Comparison of ENCODE assay signal across 36 cellular contexts in the genomic region with DNA sequence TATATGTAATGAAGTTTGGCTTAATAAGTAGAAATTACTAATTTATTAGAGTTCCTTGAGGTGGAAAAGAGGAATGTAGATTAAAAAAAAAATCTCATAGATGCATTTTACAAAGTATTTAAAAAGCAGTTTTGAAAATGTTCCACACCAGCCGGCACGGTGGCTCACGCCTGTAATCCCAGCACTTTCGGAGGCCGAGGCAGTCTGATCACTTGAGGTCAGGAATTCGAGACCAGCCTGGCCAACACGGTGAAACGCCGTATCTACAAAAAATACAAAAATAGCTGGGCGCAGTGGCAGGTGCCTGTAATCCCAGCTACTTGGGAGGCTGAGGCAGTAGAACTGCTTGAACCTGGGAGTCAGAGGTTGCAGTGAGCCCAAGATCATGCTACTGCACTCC. TPM values are rescaled to one million over a fixed set of nuclear protein-coding genes. Genes with fewer than 3 reads are reported as not detected.
"Had no signal": no experiment of that assay in that cellular context is flagged by ENCODE, and none has a peak within 500 bp of the region (broad histone marks: within the 10 kb centered on the region; RNA-seq: fewer than 3 reads in every experiment).

No MANE protein-coding gene starts in this region.

- H3K27ac ChIP-seq: KMS-11 had no signal

- H3K4me2 ChIP-seq: KMS-11 had no signal

- H3K9me3 ChIP-seq: MG63 had no signal

- DNase-seq: Karpas-422, Kasumi-1, KG1, MG63, MV-4-11, NCI-H1048, NCI-H1092, NCI-H1092 treated with DMSO at 0.1 percent for 48 hours, NCI-H1105, NCI-H1105 treated with DMSO at 0.1 percent for 48 hours, NCI-H1417, NCI-H1417 treated with DMSO at 0.1 percent for 48 hours, NCI-H1436, NCI-H1436 treated with DMSO at 0.1 percent for 48 hours, NCI-H146, NCI-H1694, NCI-H1694 treated with DMSO at 0.1 percent for 48 hours, NCI-H187, NCI-H187 treated with DMSO at 0.1 percent for 48 hours, NCI-H1930, NCI-H2029, NCI-H2029 treated with DMSO at 0.1 percent for 48 hours, NCI-H2081, NCI-H2081 treated with DMSO at 0.1 percent for 48 hours, NCI-H2107, NCI-H2171, NCI-H2171 treated with DMSO at 0.1 percent for 48 hours, NCI-H2227 treated with DMSO at 0.1 percent for 48 hours, NCI-H226, NCI-H345, NCI-H446, NCI-H446 treated with DMSO at 0.1 percent for 48 hours, NCI-H510A had no signal

- H3K9ac ChIP-seq: KMS-11 had no signal

- H3K36me3 ChIP-seq: MG63 had no signal

- H3K4me3 ChIP-seq: MG63 had no signal

RNA-seq across cellular contexts. Expression of gene CHRM2, which starts 3.2 kb away (rescaled TPM):
- total RNA-seq: MCF 10A, NCI-H460 had no signal
